ENCODE assay signal across 20 cellular contexts in the genomic region with DNA sequence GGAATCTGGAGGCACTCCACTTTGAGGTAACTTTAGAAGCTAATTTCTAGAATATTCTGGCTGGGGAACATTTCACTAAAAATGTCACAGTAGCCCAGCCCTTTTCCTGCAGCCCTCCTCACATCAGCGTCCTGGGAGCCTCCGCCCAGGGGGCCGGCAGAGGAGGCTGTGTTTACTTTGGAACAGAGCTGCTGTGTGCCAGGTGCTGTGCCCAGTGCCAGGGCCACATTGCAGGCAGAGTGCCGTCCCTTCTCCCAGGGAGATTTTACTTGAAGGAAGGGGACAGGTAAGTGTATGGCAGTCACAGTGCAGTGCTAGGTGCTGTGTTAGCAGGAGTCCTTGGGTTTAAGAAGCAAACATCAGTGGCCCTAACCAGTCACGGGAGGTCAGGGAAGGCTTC.
DNase-seq lines count a peak whose midpoint lies in the region; ATAC-seq and TF ChIP-seq lines count a peak whose summit lies in the region.
"Had no signal": no experiment of that assay in that cellular context is flagged by ENCODE, and none has a peak within 500 bp of the region (broad histone marks: within the 10 kb centered on the region; RNA-seq: fewer than 3 reads in every experiment).

No MANE protein-coding gene starts in this region.

- no peaks in the 10 kb centered on the region for H3K79me2 ChIP-seq in parathyroid adenoma

- peaks cover 32% of the 10 kb centered on the region for H3K4me1 ChIP-seq in parathyroid adenoma
- no peaks in the 10 kb centered on the region for H3K4me1 ChIP-seq in gastroesophageal sphincter
- H3K4me1 ChIP-seq: esophagus squamous epithelium had no signal

- H2AFZ ChIP-seq in parathyroid adenoma = peak overlapping the region; percentile 80

- H3K9ac ChIP-seq in parathyroid adenoma = no peak overlapping the region

- no peak for TF ChIP-seq EP300 in gastroesophageal sphincter (IDR thresholded peaks at IDR 0.05)

- peak overlapping the region; percentile 80 for H3K27ac ChIP-seq in WERI-Rb-1
- H3K27ac ChIP-seq in parathyroid adenoma = no peak overlapping the region
- H3K27ac ChIP-seq in gastroesophageal sphincter = no peak overlapping the region
- H3K27ac ChIP-seq: esophagus squamous epithelium had no signal

- no peak for TF ChIP-seq POLR2A in gastroesophageal sphincter (IDR thresholded peaks at IDR 0.05)

- H3K4me3 ChIP-seq in WERI-Rb-1 (ENCODE audit: low read depth, low read length) (no peak overlapping the region), parathyroid adenoma (ENCODE audit: low read depth, low read length) (no peak overlapping the region), gastroesophageal sphincter (no peak overlapping the region)
- H3K4me3 ChIP-seq: esophagus squamous epithelium, smooth muscle cell had no signal

- H3K27me3 ChIP-seq in WERI-Rb-1 (ENCODE audit: insufficient read depth, low read depth, severe bottlenecking) (no peaks in the 10 kb centered on the region), parathyroid adenoma (ENCODE audit: control insufficient read depth, insufficient read depth, low read length) (no peaks in the 10 kb centered on the region), gastroesophageal sphincter (no peaks in the 10 kb centered on the region)
- H3K27me3 ChIP-seq: esophagus squamous epithelium had no signal

- peak; percentile 43 for DNase-seq in HT-29 (ENCODE audit: low spot score)
- DNase-seq in NCI-H2081 treated with DMSO at 0.1 percent for 48 hours (lab: John Stamatoyannopoulos, UW) = peak; percentile 41
- DNase-seq in WERI-Rb-1 = no peak
- DNase-seq in hypothalamus (lab: John Stamatoyannopoulos, UW) = no peak
- no peak for DNase-seq in NCI-H524 (lab: John Stamatoyannopoulos, UW)
- no peak for DNase-seq in GM19238 (ENCODE audit: insufficient read length, low spot score)
- DNase-seq: activated naive CD4-positive, alpha-beta T cell treated with anti-CD3 and anti-CD28 coated beads for 36 hours; activated T-cell treated with anti-CD3 and anti-CD28 coated beads, Interleukin-2, amount 50 U/mL, for 4 hours; CD8-positive, alpha-beta memory T cell; effector CD4-positive, alpha-beta T cell; esophagus squamous epithelium; natural killer cell; NCI-H1930; stimulated activated CD4-positive, alpha-beta T cell treated with anti-CD3 and anti-CD28 coated beads, Interleukin-4, amount 100 ng/mL, for 1 hour; T-helper 9 cell had no signal

- H3K4me2 ChIP-seq in parathyroid adenoma (ENCODE audit: low read length) = no peak overlapping the region
- H3K4me2 ChIP-seq: smooth muscle cell had no signal

- 20% methylated on average over 1 of the region's 5 CpGs; no CpG with 5 or more reads in 1 of the 2 donors for WGBS in gastroesophageal sphincter (ENCODE audit: low coverage in 1 of 2), 2 donors

- no peak for ATAC-seq in gastroesophageal sphincter
- ATAC-seq: activated CD4-positive, CD25-positive, alpha-beta regulatory T cell treated with anti-CD3 and anti-CD28 coated beads, Interleukin-2, amount 50 U/mL, for 24 hours; activated T-cell treated with anti-CD3 and anti-CD28 coated beads, Interleukin-2, amount 50 U/mL, for 4 hours; natural killer cell; SK-N-SH treated with all-trans-retinoic acid at 6 μM for 48 hours had no signal

- TF ChIP-seq CTCF in WERI-Rb-1 (IDR thresholded peaks at IDR 0.05; ENCODE audit: low read depth, low read length) (no peak), parathyroid adenoma (IDR thresholded peaks at IDR 0.05) (no peak), gastroesophageal sphincter (IDR thresholded peaks at IDR 0.05) (no peak)

- H3K36me3 ChIP-seq in WERI-Rb-1 (peaks cover 8% of the 10 kb centered on the region), parathyroid adenoma (ENCODE audit: control insufficient read depth, insufficient read depth, low read length) (no peaks in the 10 kb centered on the region), gastroesophageal sphincter (no peaks in the 10 kb centered on the region)
- H3K36me3 ChIP-seq: esophagus squamous epithelium had no signal

- H3K9me3 ChIP-seq in WERI-Rb-1 (ENCODE audit: severe bottlenecking) = no peaks in the 10 kb centered on the region
- no peaks in the 10 kb centered on the region for H3K9me3 ChIP-seq in parathyroid adenoma (ENCODE audit: control insufficient read depth, low read length)
- H3K9me3 ChIP-seq in gastroesophageal sphincter = no peaks in the 10 kb centered on the region
- H3K9me3 ChIP-seq: esophagus squamous epithelium had no signal

Comparison
In these comparisons a context has a peak if more than half of its experiments do, and no peak if none do; other contexts are left out.
1. DNase-seq: peak in HT-29 (single experiment) and NCI-H2081 treated with DMSO at 0.1 percent for 48 hours (single experiment); none in WERI-Rb-1 (single experiment), hypothalamus (0 of 51), NCI-H524 (0 of 2) and GM19238 (single experiment).